Comparison of ENCODE assay signal across 11 cellular contexts in genomic region chr12:58877243-58877743, GRCh38. TPM values are rescaled to one million over a fixed set of nuclear protein-coding genes. Genes with fewer than 3 reads are reported as not detected.
DNase-seq lines count a peak whose midpoint lies in the region; ATAC-seq, FAIRE-seq and TF ChIP-seq lines count a peak whose summit lies in the region.
"Had no signal": no experiment of that assay in that cellular context is flagged by ENCODE, and none has a peak within 500 bp of the region (broad histone marks: within the 10 kb centered on the region; RNA-seq: fewer than 3 reads in every experiment).

No MANE protein-coding gene starts in this region.

- no peaks in the 10 kb centered on the region for H3K36me3 Mint-ChIP-seq in CD4-positive, alpha-beta T cell (ENCODE audit: low read depth)
- H3K36me3 Mint-ChIP-seq in activated T-cell treated with anti-CD3 and anti-CD28 coated beads, Interleukin-2, amount 50 U/mL, for 24 hours (ENCODE audit: low read depth) = no peaks in the 10 kb centered on the region
- H3K36me3 Mint-ChIP-seq: activated naive CD8-positive, alpha-beta T cell treated with anti-CD3 and anti-CD28 coated beads, Interleukin-2, amount 10 ng/mL, durations not matched to agents 7 days and 5 days had no signal

- POLR2A ChIA-PET in CD4-positive, alpha-beta T cell (lab: Charles Lee) = no interaction called here

- H3K9ac ChIP-seq in kidney (ENCODE audit: low read length in 2 of 2) = no peak overlapping the region

- H3K4me3 Mint-ChIP-seq in CD4-positive, alpha-beta T cell = no peak overlapping the region
- no peak overlapping the region for H3K4me3 Mint-ChIP-seq in activated T-cell treated with anti-CD3 and anti-CD28 coated beads, Interleukin-2, amount 50 U/mL, for 24 hours
- H3K4me3 Mint-ChIP-seq: activated naive CD8-positive, alpha-beta T cell treated with anti-CD3 and anti-CD28 coated beads, Interleukin-2, amount 10 ng/mL, durations not matched to agents 7 days and 5 days; T-helper 17 cell had no signal

- intact Hi-C loops in CD4-positive, alpha-beta T cell (cut with DNase I, micrococcal nuclease) = no loop called here
- intact Hi-C loops in kidney (cut with DNase I) = no loop called here

- in situ Hi-C loops in T47D (cut with HindIII; ENCODE audit: low pct_unique_long_range_greater_than_20kb, low sequenced_read_pairs) = no loop called here

- peaks cover 51 to 73% of the 10 kb centered on the region in 2 donors for H3K36me3 ChIP-seq in kidney (ENCODE audit: control insufficient read depth in 1 of 2, insufficient read depth in 2 of 2, low read length in 2 of 2)

- no peak overlapping the region for H3K27ac ChIP-seq in CD4-positive, alpha-beta T cell (ENCODE audit: low read depth, low read length)
- no peak overlapping the region for H3K27ac ChIP-seq in kidney (ENCODE audit: low read depth in 2 of 2, low read length in 2 of 2)

- no peaks in the 10 kb centered on the region for H3K4me1 Mint-ChIP-seq in CD4-positive, alpha-beta T cell (ENCODE audit: low read depth)
- H3K4me1 Mint-ChIP-seq in activated T-cell treated with anti-CD3 and anti-CD28 coated beads, Interleukin-2, amount 50 U/mL, for 24 hours (ENCODE audit: low read depth) = no peaks in the 10 kb centered on the region
- H3K4me1 Mint-ChIP-seq: activated naive CD8-positive, alpha-beta T cell treated with anti-CD3 and anti-CD28 coated beads, Interleukin-2, amount 10 ng/mL, durations not matched to agents 7 days and 5 days; T-helper 17 cell had no signal

- no peak for FAIRE-seq in kidney (lab: Jason Lieb, UNC)

- H3K27me3 ChIP-seq in CD4-positive, alpha-beta T cell (ENCODE audit: control insufficient read depth, insufficient read depth, low read length) = no peaks in the 10 kb centered on the region

- H3K4me3 ChIP-seq in kidney (ENCODE audit: low read length in 2 of 2) = no peak overlapping the region

- CTCF ChIA-PET in CD4-positive, alpha-beta T cell (lab: Charles Lee) = no interaction called here

- no peaks in the 10 kb centered on the region for H3K9me3 Mint-ChIP-seq in CD4-positive, alpha-beta T cell
- no peaks in the 10 kb centered on the region for H3K9me3 Mint-ChIP-seq in activated T-cell treated with anti-CD3 and anti-CD28 coated beads, Interleukin-2, amount 50 U/mL, for 24 hours

- H3K27me3 Mint-ChIP-seq in CD4-positive, alpha-beta T cell = no peaks in the 10 kb centered on the region
- H3K27me3 Mint-ChIP-seq in activated T-cell treated with anti-CD3 and anti-CD28 coated beads, Interleukin-2, amount 50 U/mL, for 24 hours = no peaks in the 10 kb centered on the region
- H3K27me3 Mint-ChIP-seq: activated naive CD8-positive, alpha-beta T cell treated with anti-CD3 and anti-CD28 coated beads, Interleukin-2, amount 10 ng/mL, durations not matched to agents 7 days and 5 days; T-helper 17 cell had no signal

- H3K9me3 ChIP-seq in CD4-positive, alpha-beta T cell (ENCODE audit: control insufficient read depth, low read length) = no peaks in the 10 kb centered on the region
- H3K9me3 ChIP-seq in kidney (ENCODE audit: control insufficient read depth in 1 of 2, low read length in 2 of 2) = no peaks in the 10 kb centered on the region

- DNase-seq in DMS53 treated with DMSO at 0.1 percent for 48 hours (lab: John Stamatoyannopoulos, UW; ENCODE audit: unreplicated experiment) (peak; percentile 97), NCI-H2029 (lab: John Stamatoyannopoulos, UW) (peak; percentile 92), T47D (ENCODE audit: low read depth in 1 of 2, low spot score in 1 of 2) (peak; percentile 17 to 86), mucosa of gallbladder (ENCODE audit: low spot score) (peak; percentile 46), kidney (no peak), NCI-H1694 (lab: John Stamatoyannopoulos, UW) (no peak)
- no peak for DNase-seq in CD4-positive, alpha-beta T cell
- no peak for DNase-seq in activated T-cell treated with anti-CD3 and anti-CD28 coated beads, Interleukin-2, amount 50 U/mL, for 24 hours
- DNase-seq: activated naive CD8-positive, alpha-beta T cell treated with anti-CD3 and anti-CD28 coated beads, Interleukin-2, amount 10 ng/mL, durations not matched to agents 7 days and 5 days; KBM-7; T-helper 17 cell had no signal

- H3K4me1 ChIP-seq in kidney (ENCODE audit: control insufficient read depth in 1 of 2, insufficient read depth in 1 of 2, low read depth in 1 of 2, low read length in 2 of 2) = no peaks in the 10 kb centered on the region

- no peak overlapping the region for H3K27ac Mint-ChIP-seq in CD4-positive, alpha-beta T cell
- no peak overlapping the region for H3K27ac Mint-ChIP-seq in activated T-cell treated with anti-CD3 and anti-CD28 coated beads, Interleukin-2, amount 50 U/mL, for 24 hours
- H3K27ac Mint-ChIP-seq: activated naive CD8-positive, alpha-beta T cell treated with anti-CD3 and anti-CD28 coated beads, Interleukin-2, amount 10 ng/mL, durations not matched to agents 7 days and 5 days; T-helper 17 cell had no signal

- no peak for ATAC-seq in CD4-positive, alpha-beta T cell (ENCODE audit: poor library complexity)
- ATAC-seq: T-helper 17 cell had no signal

- TF ChIP-seq CTCF in CD4-positive, alpha-beta T cell (IDR thresholded peaks at IDR 0.05) = no peak
- no peak for TF ChIP-seq CTCF in kidney (IDR thresholded peaks at IDR 0.05; ENCODE audit: borderline replicate concordance, extremely low read depth, insufficient read depth)

RNA-seq across cellular contexts. Expression of gene LRIG3, which starts 43.0 kb away (rescaled TPM):
- total RNA-seq in mucosa of gallbladder = 50.8 TPM
- not detected for total RNA-seq in CD4-positive, alpha-beta T cell
- 40.5 TPM for total RNA-seq in kidney
- polyA plus RNA-seq in kidney (ENCODE audit: insufficient read depth, low read depth, low replicate concordance) = 4.4 TPM
- total RNA-seq: activated naive CD8-positive, alpha-beta T cell treated with anti-CD3 and anti-CD28 coated beads, Interleukin-2, amount 10 ng/mL, durations not matched to agents 7 days and 5 days; T-helper 17 cell had no signal

Comparison
In these comparisons a context has a peak if more than half of its experiments do, and no peak if none do; other contexts are left out.
1. DNase-seq: peak in DMS53 treated with DMSO at 0.1 percent for 48 hours (single experiment), NCI-H2029 (single experiment), T47D (2 of 2) and mucosa of gallbladder (single experiment); none in CD4-positive, alpha-beta T cell (0 of 10), kidney (single experiment), NCI-H1694 (single experiment) and activated T-cell treated with anti-CD3 and anti-CD28 coated beads, Interleukin-2, amount 50 U/mL, for 24 hours (single experiment).
2. RNA of gene LRIG3, which starts 43.0 kb away (total RNA-seq): 50.8 TPM in mucosa of gallbladder (single experiment) and 40.5 TPM in kidney (single experiment); not detected in CD4-positive, alpha-beta T cell; every median in the first group is over 10 times any median in the second.